Comparison of ENCODE assay signal across 12 cellular contexts in genomic region chr17:17826340-17826708, GRCh38. TPM values are rescaled to one million over a fixed set of nuclear protein-coding genes. Genes with fewer than 3 reads are reported as not detected.
DNase-seq lines count a peak whose midpoint lies in the region; ATAC-seq, FAIRE-seq and TF ChIP-seq lines count a peak whose summit lies in the region.
"Had no signal": no experiment of that assay in that cellular context is flagged by ENCODE, and none has a peak within 500 bp of the region (broad histone marks: within the 10 kb centered on the region; RNA-seq: fewer than 3 reads in every experiment).

No MANE protein-coding gene starts in this region.

- H3K36me3 Mint-ChIP-seq in activated T-helper 2 cell treated with anti-CD3 and anti-CD28 coated beads, Interferon-gamma antibody, Interleukin-2, Interleukin-4, amounts not matched to agents 10 μg/mL and 5 μg/mL and 100 μg/mL, durations not matched to agents 14 hours and 24 hours and 36 hours (ENCODE audit: low read depth): peaks cover 38% of the 10 kb centered on the region
- peaks cover 0 to 14% (median 0%) of the 10 kb centered on the region in 5 donors for H3K36me3 Mint-ChIP-seq in naive thymus-derived CD4-positive, alpha-beta T cell

- peak overlapping the region; percentile 91 for H3K27ac ChIP-seq in left ventricle myocardium inferior (replicated peaks)
- peak overlapping the region in 1 of 2 donors; percentile 80 for H3K27ac ChIP-seq in right atrium auricular region
- H3K27ac ChIP-seq in naive thymus-derived CD4-positive, alpha-beta T cell (ENCODE audit: low read depth, low read length): peak overlapping the region; percentile 61
- peak overlapping the region; percentile 90 for H3K27ac ChIP-seq in vagina
- H3K27ac ChIP-seq in tibial artery: peak overlapping the region in 1 of 2 donors; percentile 65

- CTCF ChIA-PET in naive thymus-derived CD4-positive, alpha-beta T cell (lab: Charles Lee): interaction anchor here (1.1 to 3.4 kb wide), 3 partner anchors 12 to 19 kb away, joined by 3 to 11 read pairs (median 5); no protein-coding TSS in a partner anchor

- H3K4me1 ChIP-seq in left ventricle myocardium inferior (peaks cover 67% of the 10 kb centered on the region), right atrium auricular region (peaks cover 0 to 62% of the 10 kb centered on the region in 2 donors), vagina (peaks cover 87% of the 10 kb centered on the region), tibial artery (peaks cover 5 to 79% (median 42%) of the 10 kb centered on the region in 4 donors)
- peaks cover 34 to 69% of the 10 kb centered on the region in 2 donors for H3K4me1 ChIP-seq in naive thymus-derived CD4-positive, alpha-beta T cell (ENCODE audit: control insufficient read depth in 2 of 2, insufficient read depth in 2 of 2, low read length in 2 of 2)

- DNase-seq in left ventricle myocardium inferior: no peak
- no peak for DNase-seq in right atrium auricular region (ENCODE audit: low spot score)
- no peak for DNase-seq in activated T-helper 2 cell treated with anti-CD3 and anti-CD28 coated beads, Interferon-gamma antibody, Interleukin-2, Interleukin-4, amounts not matched to agents 10 μg/mL and 5 μg/mL and 100 μg/mL, durations not matched to agents 14 hours and 24 hours and 36 hours (ENCODE audit: low spot score)
- DNase-seq in naive thymus-derived CD4-positive, alpha-beta T cell: no peak
- no peak for DNase-seq in vagina (ENCODE audit: extremely low spot score in 2 of 2)
- no peak for DNase-seq in tibial artery
- DNase-seq in effector CD4-positive, alpha-beta T cell: no peak
- DNase-seq in HTR-8/SVneo (ENCODE audit: insufficient read length, low spot score): no peak
- DNase-seq: left cardiac atrium, NCI-H82 had no signal

- peaks cover 62% of the 10 kb centered on the region for H3K4me1 Mint-ChIP-seq in activated T-helper 2 cell treated with anti-CD3 and anti-CD28 coated beads, Interferon-gamma antibody, Interleukin-2, Interleukin-4, amounts not matched to agents 10 μg/mL and 5 μg/mL and 100 μg/mL, durations not matched to agents 14 hours and 24 hours and 36 hours (ENCODE audit: low read depth)
- H3K4me1 Mint-ChIP-seq in naive thymus-derived CD4-positive, alpha-beta T cell: peaks cover 54 to 92% (median 78%) of the 10 kb centered on the region in 7 donors

- no peak overlapping the region for H3K4me3 ChIP-seq in left ventricle myocardium inferior
- H3K4me3 ChIP-seq in right atrium auricular region: no peak overlapping the region
- no peak overlapping the region for H3K4me3 ChIP-seq in naive thymus-derived CD4-positive, alpha-beta T cell (ENCODE audit: low read length)
- no peak overlapping the region for H3K4me3 ChIP-seq in vagina
- H3K4me3 ChIP-seq in tibial artery: no peak overlapping the region

- intact Hi-C loops in left ventricle myocardium inferior (cut with micrococcal nuclease): no loop called here
- intact Hi-C loops in activated T-helper 2 cell treated with anti-CD3 and anti-CD28 coated beads, Interferon-gamma antibody, Interleukin-2, Interleukin-4, amounts not matched to agents 10 μg/mL and 5 μg/mL and 100 μg/mL, durations not matched to agents 14 hours and 24 hours and 36 hours (cut with micrococcal nuclease): loop anchor here (1.0 to 10.0 kb wide), 2 partner anchors 24 to 358 kb away; partner anchors contain the start of gene ALKBH5
- intact Hi-C loops in naive thymus-derived CD4-positive, alpha-beta T cell (cut with micrococcal nuclease): loop anchor here in 1 of 2 donors (10.0 kb wide), 1 partner anchor 488 kb away; the partner anchor contains the start of genes SMCR8 and TOP3A
- intact Hi-C loops in vagina (cut with DNase I): no loop called here
- intact Hi-C loops in tibial artery (cut with DNase I; ENCODE audit: low total_unique reads): loop anchor here (5.0 kb wide), 1 partner anchor 1681 kb away; no protein-coding TSS in a partner anchor

- POLR2A ChIA-PET in naive thymus-derived CD4-positive, alpha-beta T cell (lab: Charles Lee): interaction anchor here (0.9 to 2.5 kb wide), 2 partner anchors 11 to 22 kb away, joined by 4 to 22 read pairs; partner anchors contain the start of gene SREBF1

- H3K9me3 ChIP-seq in left ventricle myocardium inferior (replicated peaks): no peaks in the 10 kb centered on the region
- H3K9me3 ChIP-seq in right atrium auricular region: no peaks in the 10 kb centered on the region
- no peaks in the 10 kb centered on the region for H3K9me3 ChIP-seq in naive thymus-derived CD4-positive, alpha-beta T cell (ENCODE audit: control insufficient read depth in 2 of 3, low read length in 3 of 3)
- H3K9me3 ChIP-seq in vagina: no peaks in the 10 kb centered on the region
- no peaks in the 10 kb centered on the region for H3K9me3 ChIP-seq in tibial artery

- H3K27me3 Mint-ChIP-seq in activated T-helper 2 cell treated with anti-CD3 and anti-CD28 coated beads, Interferon-gamma antibody, Interleukin-2, Interleukin-4, amounts not matched to agents 10 μg/mL and 5 μg/mL and 100 μg/mL, durations not matched to agents 14 hours and 24 hours and 36 hours (ENCODE audit: low read depth): no peaks in the 10 kb centered on the region
- H3K27me3 Mint-ChIP-seq in naive thymus-derived CD4-positive, alpha-beta T cell: no peaks in the 10 kb centered on the region
- H3K27me3 Mint-ChIP-seq: B cell had no signal

- H3K4me3 Mint-ChIP-seq in activated T-helper 2 cell treated with anti-CD3 and anti-CD28 coated beads, Interferon-gamma antibody, Interleukin-2, Interleukin-4, amounts not matched to agents 10 μg/mL and 5 μg/mL and 100 μg/mL, durations not matched to agents 14 hours and 24 hours and 36 hours (ENCODE audit: low read depth): peak overlapping the region; percentile 34
- H3K4me3 Mint-ChIP-seq in naive thymus-derived CD4-positive, alpha-beta T cell: peak overlapping the region; percentile 29 to 78 (median 74)
- H3K4me3 Mint-ChIP-seq: B cell had no signal

- TF ChIP-seq CTCF in left ventricle myocardium inferior (IDR thresholded peaks at IDR 0.05; ENCODE audit: borderline replicate concordance) (no peak), right atrium auricular region (IDR thresholded peaks at IDR 0.05) (no peak), vagina (IDR thresholded peaks at IDR 0.05) (no peak), tibial artery (IDR thresholded peaks at IDR 0.05) (no peak)

- no peaks in the 10 kb centered on the region for H3K9me3 Mint-ChIP-seq in activated T-helper 2 cell treated with anti-CD3 and anti-CD28 coated beads, Interferon-gamma antibody, Interleukin-2, Interleukin-4, amounts not matched to agents 10 μg/mL and 5 μg/mL and 100 μg/mL, durations not matched to agents 14 hours and 24 hours and 36 hours
- no peaks in the 10 kb centered on the region for H3K9me3 Mint-ChIP-seq in naive thymus-derived CD4-positive, alpha-beta T cell

- TF ChIP-seq POLR2A in vagina (IDR thresholded peaks at IDR 0.05): no peak

- no peak for ATAC-seq in naive thymus-derived CD4-positive, alpha-beta T cell
- ATAC-seq: left cardiac atrium had no signal

- H3K27me3 ChIP-seq in left ventricle myocardium inferior (ENCODE audit: low read depth): no peaks in the 10 kb centered on the region
- no peaks in the 10 kb centered on the region for H3K27me3 ChIP-seq in right atrium auricular region
- H3K27me3 ChIP-seq in naive thymus-derived CD4-positive, alpha-beta T cell (ENCODE audit: control insufficient read depth in 2 of 2, insufficient read depth in 2 of 2, low read length in 2 of 2): no peaks in the 10 kb centered on the region
- H3K27me3 ChIP-seq in vagina: no peaks in the 10 kb centered on the region
- no peaks in the 10 kb centered on the region for H3K27me3 ChIP-seq in tibial artery

- H3K27ac Mint-ChIP-seq in activated T-helper 2 cell treated with anti-CD3 and anti-CD28 coated beads, Interferon-gamma antibody, Interleukin-2, Interleukin-4, amounts not matched to agents 10 μg/mL and 5 μg/mL and 100 μg/mL, durations not matched to agents 14 hours and 24 hours and 36 hours: peak overlapping the region; percentile 94
- H3K27ac Mint-ChIP-seq in naive thymus-derived CD4-positive, alpha-beta T cell: peak overlapping the region; percentile 71 to 96 (median 88)

- no peak for FAIRE-seq in HTR-8/SVneo (lab: Jason Lieb, UNC)
- FAIRE-seq: TTC549 had no signal

- H3K36me3 ChIP-seq in left ventricle myocardium inferior (no peaks in the 10 kb centered on the region), right atrium auricular region (no peaks in the 10 kb centered on the region), vagina (no peaks in the 10 kb centered on the region), tibial artery (peaks cover 0 to 9% (median 0%) of the 10 kb centered on the region in 3 donors)
- peaks cover 0 to 23% (median 2%) of the 10 kb centered on the region in 3 experiments for H3K36me3 ChIP-seq in naive thymus-derived CD4-positive, alpha-beta T cell (ENCODE audit: control insufficient read depth in 2 of 3, insufficient read depth in 3 of 3, low read length in 3 of 3)

RNA-seq across cellular contexts. Expression of gene SREBF1, which starts 10.5 kb away (rescaled TPM):
- 10.2 TPM for total RNA-seq in left ventricle myocardium inferior
- 10 to 100 TPM; 17.0 to 29.8 TPM for total RNA-seq in right atrium auricular region
- total RNA-seq in activated T-helper 2 cell treated with anti-CD3 and anti-CD28 coated beads, Interferon-gamma antibody, Interleukin-2, Interleukin-4, amounts not matched to agents 10 μg/mL and 5 μg/mL and 100 μg/mL, durations not matched to agents 14 hours and 24 hours and 36 hours: 166 and 175 TPM in 2 replicates
- 100 to 1,000 TPM in 3 of 5 experiments, 10 to 100 TPM in 2; 30.9 to 281 (median 159) TPM for total RNA-seq in naive thymus-derived CD4-positive, alpha-beta T cell
- polyA plus RNA-seq in naive thymus-derived CD4-positive, alpha-beta T cell: 10 to 100 TPM; 22.4 to 41.3 TPM
- 84.0 TPM for total RNA-seq in vagina

Comparison
In these comparisons a context has a peak if more than half of its experiments do, and no peak if none do; other contexts are left out.
1. intact Hi-C loops: an anchor here in activated T-helper 2 cell treated with anti-CD3 and anti-CD28 coated beads, Interferon-gamma antibody, Interleukin-2, Interleukin-4, amounts not matched to agents 10 μg/mL and 5 μg/mL and 100 μg/mL, durations not matched to agents 14 hours and 24 hours and 36 hours (1.0 to 10.0 kb wide) and tibial artery (5.0 kb wide); none called in left ventricle myocardium inferior and vagina.